ENCODE assay signal across 17 cellular contexts in genomic region chr11:38384568-38384967, GRCh38.
DNase-seq lines count a peak whose midpoint lies in the region; ATAC-seq, FAIRE-seq and TF ChIP-seq lines count a peak whose summit lies in the region.
"Had no signal": no experiment of that assay in that cellular context is flagged by ENCODE, and none has a peak within 500 bp of the region (broad histone marks: within the 10 kb centered on the region; RNA-seq: fewer than 3 reads in every experiment).

No MANE protein-coding gene starts in this region.

- H3K36me3 Mint-ChIP-seq in astrocyte (ENCODE audit: low read depth, unreplicated experiment): no peaks in the 10 kb centered on the region
- H3K36me3 Mint-ChIP-seq in type B pancreatic cell: no peaks in the 10 kb centered on the region
- no peaks in the 10 kb centered on the region for H3K36me3 Mint-ChIP-seq in activated T-cell treated with anti-CD3 and anti-CD28 coated beads, Interleukin-2, amount 50 U/mL, for 4 hours (ENCODE audit: insufficient read depth)
- H3K36me3 Mint-ChIP-seq: CD8-positive, alpha-beta T cell had no signal

- DNase-seq in BJ (ENCODE audit: low read depth): peak; percentile 7
- peak; percentile 38 for DNase-seq in LHCN-M2 (ENCODE audit: low read depth)
- peak; percentile 65 for DNase-seq in astrocyte (ENCODE audit: low read depth)
- peak; percentile 0 for DNase-seq in fibroblast of mammary gland (ENCODE audit: low read depth)
- DNase-seq in NCI-H1694 treated with DMSO at 0.1 percent for 48 hours (lab: John Stamatoyannopoulos, UW): no peak
- no peak for DNase-seq in type B pancreatic cell (ENCODE audit: extremely low spot score, unreplicated experiment)
- DNase-seq in activated T-cell treated with anti-CD3 and anti-CD28 coated beads, Interleukin-2, amount 50 U/mL, for 4 hours: no peak
- no peak for DNase-seq in cardiac septum (ENCODE audit: low spot score)
- DNase-seq: BE2C; CD8-positive, alpha-beta T cell; DMS 273 treated with DMSO at 0.1 percent for 48 hours; KBM-7; NCI-H1417; NCI-H2029; NCI-H510A treated with DMSO at 0.1 percent for 48 hours; RPMI8226 had no signal

- H3K4me1 Mint-ChIP-seq in astrocyte (ENCODE audit: low read depth, unreplicated experiment): no peaks in the 10 kb centered on the region
- no peaks in the 10 kb centered on the region for H3K4me1 Mint-ChIP-seq in type B pancreatic cell (ENCODE audit: unreplicated experiment)
- H3K4me1 Mint-ChIP-seq in activated T-cell treated with anti-CD3 and anti-CD28 coated beads, Interleukin-2, amount 50 U/mL, for 4 hours (ENCODE audit: low read depth): no peaks in the 10 kb centered on the region

- H3K79me2 ChIP-seq in astrocyte (ENCODE audit: insufficient read depth, low read length): no peaks in the 10 kb centered on the region

- H3K4me2 ChIP-seq in astrocyte (ENCODE audit: low read length): no peak overlapping the region

- no peak for FAIRE-seq in astrocyte (lab: Jason Lieb, UNC)
- FAIRE-seq: GM18507 had no signal

- no peaks in the 10 kb centered on the region for H3K4me1 ChIP-seq in astrocyte (ENCODE audit: insufficient read depth, low read length)
- H3K4me1 ChIP-seq: BE2C had no signal

- H2AFZ ChIP-seq in astrocyte (ENCODE audit: low read depth, low read length): no peak overlapping the region

- no peak overlapping the region for H3K4me3 Mint-ChIP-seq in astrocyte (ENCODE audit: unreplicated experiment)
- H3K4me3 Mint-ChIP-seq in type B pancreatic cell: no peak overlapping the region
- no peak overlapping the region for H3K4me3 Mint-ChIP-seq in activated T-cell treated with anti-CD3 and anti-CD28 coated beads, Interleukin-2, amount 50 U/mL, for 4 hours
- H3K4me3 Mint-ChIP-seq: CD8-positive, alpha-beta T cell had no signal

- H3K9me3 Mint-ChIP-seq in astrocyte (ENCODE audit: unreplicated experiment) (no peaks in the 10 kb centered on the region), type B pancreatic cell (no peaks in the 10 kb centered on the region)
- H3K9me3 Mint-ChIP-seq in activated T-cell treated with anti-CD3 and anti-CD28 coated beads, Interleukin-2, amount 50 U/mL, for 4 hours: peaks cover 10% of the 10 kb centered on the region

- POLR2A ChIA-PET in BJ (lab: Charles Lee): no interaction called here

- H3K27me3 Mint-ChIP-seq in astrocyte (ENCODE audit: low read depth, unreplicated experiment): no peaks in the 10 kb centered on the region
- H3K27me3 Mint-ChIP-seq in type B pancreatic cell: no peaks in the 10 kb centered on the region
- no peaks in the 10 kb centered on the region for H3K27me3 Mint-ChIP-seq in activated T-cell treated with anti-CD3 and anti-CD28 coated beads, Interleukin-2, amount 50 U/mL, for 4 hours (ENCODE audit: low read depth)

- H3K27me3 ChIP-seq in BJ (ENCODE audit: control insufficient read depth, insufficient read depth, low read length) (no peaks in the 10 kb centered on the region), astrocyte (ENCODE audit: insufficient read depth, low read length) (no peaks in the 10 kb centered on the region)
- H3K27me3 ChIP-seq: BE2C had no signal

- H3K36me3 ChIP-seq in BJ (ENCODE audit: control insufficient read depth, insufficient read depth, low read length) (no peaks in the 10 kb centered on the region), astrocyte (ENCODE audit: insufficient read depth, low read length) (no peaks in the 10 kb centered on the region)
- H3K36me3 ChIP-seq: BE2C had no signal

- H3K27ac ChIP-seq in astrocyte (ENCODE audit: low read depth, low read length): no peak overlapping the region

- CTCF ChIA-PET in BJ (lab: Yijun Ruan, JAX): no interaction called here

- no peaks in the 10 kb centered on the region for H4K20me1 ChIP-seq in astrocyte (ENCODE audit: insufficient read depth, low read length)

- intact Hi-C loops in cardiac septum (cut with DNase I): no loop called here

- H3K4me3 ChIP-seq in BJ (ENCODE audit: low read depth, low read length): no peak overlapping the region
- H3K4me3 ChIP-seq in astrocyte (ENCODE audit: insufficient read depth, low read depth, low read length): no peak overlapping the region
- no peak overlapping the region for H3K4me3 ChIP-seq in fibroblast of mammary gland (ENCODE audit: control insufficient read depth, low read depth, low read length)

- no peak for TF ChIP-seq CTCF in BJ (IDR thresholded peaks at IDR 0.05; ENCODE audit: insufficient read depth, low read depth, low read length)
- TF ChIP-seq CTCF in astrocyte (IDR thresholded peaks at IDR 0.05; ENCODE audit: insufficient read depth, low read depth, low read length): no peak
- no peak for TF ChIP-seq CTCF in fibroblast of mammary gland (conservative IDR thresholded peaks at IDR 0.05; ENCODE audit: control insufficient read depth, insufficient read depth, low read depth, low read length)
- TF ChIP-seq CTCF in type B pancreatic cell (conservative IDR thresholded peaks at IDR 0.05): no peak

- no peaks in the 10 kb centered on the region for H3K9me3 ChIP-seq in astrocyte (ENCODE audit: insufficient read depth, low read depth, low read length)
- H3K9me3 ChIP-seq: BE2C had no signal

- no peak overlapping the region for H3K27ac Mint-ChIP-seq in astrocyte (ENCODE audit: unreplicated experiment)
- H3K27ac Mint-ChIP-seq in type B pancreatic cell: no peak overlapping the region
- H3K27ac Mint-ChIP-seq: CD8-positive, alpha-beta T cell had no signal

- no peak for ATAC-seq in activated T-cell treated with anti-CD3 and anti-CD28 coated beads, Interleukin-2, amount 50 U/mL, for 4 hours
- ATAC-seq: CD8-positive, alpha-beta T cell had no signal

- H3K9ac ChIP-seq in astrocyte (ENCODE audit: low read length): no peak overlapping the region

Comparison
In these comparisons a context has a peak if more than half of its experiments do, and no peak if none do; other contexts are left out.
1. DNase-seq: peak in BJ (single experiment), LHCN-M2 (single experiment), astrocyte (single experiment) and fibroblast of mammary gland (single experiment); none in NCI-H1694 treated with DMSO at 0.1 percent for 48 hours (single experiment), type B pancreatic cell (single experiment), activated T-cell treated with anti-CD3 and anti-CD28 coated beads, Interleukin-2, amount 50 U/mL, for 4 hours (single experiment) and cardiac septum (single experiment).